Comparison of ENCODE assay signal across 1 cellular context in the genomic region with DNA sequence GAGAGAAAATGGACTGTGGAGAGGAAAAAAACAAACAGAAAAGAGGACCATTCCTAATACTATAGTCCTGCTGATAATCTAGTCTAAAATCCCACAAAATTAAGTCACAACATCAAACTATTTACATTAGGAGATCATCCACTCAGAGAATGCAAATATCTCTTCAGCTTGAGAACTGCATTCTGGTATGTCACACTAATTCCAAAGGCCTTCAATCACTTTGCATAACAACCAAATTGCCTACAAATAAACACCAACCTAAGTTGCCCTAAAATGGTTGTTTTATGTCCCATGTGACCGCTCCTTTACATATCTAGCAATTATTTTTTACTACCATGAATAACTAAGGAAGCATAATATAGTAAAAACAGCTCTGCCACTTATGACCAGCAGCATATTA.
TF ChIP-seq lines count a peak whose summit lies in the region.

No MANE protein-coding gene starts in this region.

TF ChIP-seq in IMR-90, 13 proteins besides CTCF, POLR2A, EP300 and RAD21:
- TF ChIP-seq MAFK (IDR thresholded peaks at IDR 0.05; ENCODE audit: low read depth, low read length) (no peak), NFE2L2 (IDR thresholded peaks at IDR 0.05; ENCODE audit: low read depth, low read length) (no peak), CHD1 (IDR thresholded peaks at IDR 0.05; ENCODE audit: low read depth, low read length) (no peak), RCOR1 (IDR thresholded peaks at IDR 0.05; ENCODE audit: insufficient replicate concordance, low read length) (no peak)
TF ChIP-seq in IMR-90: peak in this region for 0.
